Comparison of ENCODE assay signal across 1 cellular context in the genomic region with DNA sequence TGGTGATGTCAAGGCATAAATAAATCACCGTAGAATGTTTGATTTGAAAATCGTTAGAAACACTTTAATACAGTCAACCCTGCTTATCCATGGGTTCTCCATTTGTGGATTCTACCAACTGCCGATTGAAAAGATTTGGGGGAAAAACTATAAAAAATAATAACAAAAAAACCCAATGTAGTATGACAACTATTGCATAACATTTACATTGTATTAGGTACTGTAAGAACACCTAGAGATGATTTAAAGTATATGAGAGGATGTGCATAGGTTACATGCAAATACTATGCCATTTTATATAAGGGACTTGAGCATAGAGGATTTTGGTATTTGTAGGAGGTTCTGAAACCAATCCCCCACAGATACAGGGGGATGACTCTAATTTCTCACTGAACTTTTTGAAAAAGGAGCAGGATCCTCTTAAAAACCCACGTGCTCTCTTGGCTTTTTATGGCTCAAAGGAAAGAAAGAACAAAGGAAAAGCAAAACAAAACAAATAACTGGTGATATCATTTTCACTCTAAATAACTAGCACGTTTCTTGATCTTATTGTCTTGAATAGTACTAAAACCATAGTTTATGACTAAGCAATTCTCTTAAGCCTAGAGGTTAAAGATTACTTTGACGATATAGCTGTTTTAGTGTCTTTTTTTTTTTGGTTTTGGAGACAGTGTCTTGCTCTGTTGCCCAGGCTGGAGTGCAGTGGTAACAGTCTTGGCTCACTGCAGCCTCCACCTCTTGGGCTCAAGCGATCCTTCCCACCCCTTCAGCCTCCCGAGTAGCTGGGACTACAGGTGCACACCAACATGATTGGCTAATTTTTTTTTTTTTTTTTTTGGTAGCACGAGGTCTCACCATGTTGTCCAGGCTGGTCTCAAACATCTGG.
A peak's percentile ranks its signal among the peaks of the same experiment; 100 is the strongest.
TF ChIP-seq lines count a peak whose summit lies in the region.

No MANE protein-coding gene starts in this region.

TF ChIP-seq in endothelial cell of umbilical vein, 7 proteins besides CTCF, POLR2A, EP300 and RAD21:
- no peak for TF ChIP-seq EZH2 (IDR thresholded peaks at IDR 0.05; ENCODE audit: borderline replicate concordance, low read depth, low read length, severe bottlenecking)
- TF ChIP-seq, protein P1, sequence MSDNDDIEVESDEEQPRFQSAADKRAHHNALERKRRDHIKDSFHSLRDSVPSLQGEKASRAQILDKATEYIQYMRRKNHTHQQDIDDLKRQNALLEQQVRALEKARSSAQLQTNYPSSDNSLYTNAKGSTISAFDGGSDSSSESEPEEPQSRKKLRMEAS (IDR thresholded peaks at IDR 0.05; ENCODE audit: insufficient read depth, insufficient read length), result peak; percentile 24
